9 cellular contexts compared by ENCODE assay signal in the genomic region with DNA sequence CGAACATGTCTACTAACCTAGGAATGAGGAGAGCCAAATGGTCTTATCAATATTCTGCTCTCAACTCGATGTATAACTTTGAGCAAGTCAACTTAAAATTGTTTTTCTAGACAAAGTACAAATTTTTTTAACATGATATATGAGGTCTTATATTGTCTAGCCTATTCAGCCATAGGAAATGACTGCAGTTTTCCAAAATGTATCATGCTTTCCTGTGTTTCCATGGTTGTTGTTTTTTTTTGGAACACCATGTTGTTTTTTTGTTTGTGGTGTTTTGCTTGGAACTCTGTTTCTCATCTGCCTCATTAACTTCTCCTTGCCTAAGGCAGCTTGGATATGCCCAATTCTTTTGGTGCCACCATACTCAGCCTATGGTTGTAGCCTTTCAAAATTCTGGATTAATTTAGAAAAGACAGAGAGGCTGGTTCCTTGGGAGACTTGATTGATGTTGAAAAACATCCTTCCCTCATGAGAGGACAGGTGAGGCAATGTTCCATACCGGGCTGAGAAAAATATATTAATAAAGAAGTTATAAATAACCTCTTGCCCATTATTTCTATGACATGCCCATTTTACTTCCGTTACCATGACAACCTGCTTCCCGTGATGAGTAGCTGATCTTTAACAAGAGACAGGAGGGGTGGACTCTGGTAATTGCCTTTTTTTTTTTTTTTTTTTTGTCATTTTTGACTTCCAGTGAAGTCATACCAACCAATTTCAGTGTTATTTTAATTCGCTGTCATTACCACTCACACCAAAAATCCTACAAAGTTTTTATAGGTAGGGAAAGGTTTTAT.
"Had no signal": no experiment of that assay in that cellular context is flagged by ENCODE, and none has a peak within 500 bp of the region (broad histone marks: within the 10 kb centered on the region; RNA-seq: fewer than 3 reads in every experiment).

No MANE protein-coding gene starts in this region.

- H3K4me3 ChIP-seq: GM23248, HAP-1 had no signal

- ATAC-seq: HCT116 had no signal

- FAIRE-seq: HTR-8/SVneo had no signal

- H3K4me1 ChIP-seq: HAP-1 had no signal

- H2AFZ ChIP-seq: GM23248 had no signal

- H3K36me3 ChIP-seq: HAP-1 had no signal

- H3K9me3 ChIP-seq: HAP-1 had no signal

- DNase-seq: GM23248, GOT3, H7, HFFc6, IMR-90, KBM-7 had no signal

- H3K27ac ChIP-seq: GM23248 had no signal

- H3K9ac ChIP-seq: GM23248 had no signal
